In genomic region chr7:37728747-37729146, GRCh38 we compare ENCODE assay signal across 12 cellular contexts.
A peak's percentile ranks its signal among the peaks of the same experiment; 100 is the strongest.
DNase-seq lines count a peak whose midpoint lies in the region; ATAC-seq lines count a peak whose summit lies in the region.
"Had no signal": no experiment of that assay in that cellular context is flagged by ENCODE, and none has a peak within 500 bp of the region (broad histone marks: within the 10 kb centered on the region; RNA-seq: fewer than 3 reads in every experiment).

No MANE protein-coding gene starts in this region.

- ATAC-seq in GM21360 (IDR thresholded peaks at IDR 0.05; ENCODE audit: unreplicated experiment) (peak; percentile 64), HG03039 (IDR thresholded peaks at IDR 0.05; ENCODE audit: unreplicated experiment) (peak; percentile 55)
- ATAC-seq in central memory CD8-positive, alpha-beta T cell (replicated peaks; ENCODE audit: extremely low read depth, poor library complexity, severe bottlenecking), result no peak
- peak; percentile 71 for ATAC-seq in stimulated activated memory B cell treated with anti-CD40 and anti-IgM and Interleukin-4, amounts not matched to agents 10 μg/mL and 1 μg/mL and 100 μg/mL, for 72 hours
- ATAC-seq in activated naive CD8-positive, alpha-beta T cell treated with anti-CD3 and anti-CD28 coated beads, Interleukin-2, amount 50 U/mL, for 24 hours, result no peak

- peak overlapping the region; percentile 50 for H3K27ac Mint-ChIP-seq in central memory CD8-positive, alpha-beta T cell (ENCODE audit: low read depth)
- H3K27ac Mint-ChIP-seq in stimulated activated memory B cell treated with anti-CD40 and anti-IgM and Interleukin-4, amounts not matched to agents 10 μg/mL and 1 μg/mL and 100 μg/mL, for 72 hours, result peak overlapping the region; percentile 11
- H3K27ac Mint-ChIP-seq in activated naive CD8-positive, alpha-beta T cell treated with anti-CD3 and anti-CD28 coated beads, Interleukin-2, amount 50 U/mL, for 24 hours, result no peak overlapping the region
- H3K27ac Mint-ChIP-seq: activated CD4-positive, alpha-beta T cell treated with anti-CD3 and anti-CD28 coated beads, Interleukin-2, amount 10 ng/mL, durations not matched to agents 24 days and 14 days; HFFc6 had no signal

- H3K27me3 Mint-ChIP-seq in central memory CD8-positive, alpha-beta T cell, result peaks cover 11% of the 10 kb centered on the region
- peaks cover 13% of the 10 kb centered on the region for H3K27me3 Mint-ChIP-seq in stimulated activated memory B cell treated with anti-CD40 and anti-IgM and Interleukin-4, amounts not matched to agents 10 μg/mL and 1 μg/mL and 100 μg/mL, for 72 hours
- H3K27me3 Mint-ChIP-seq in activated naive CD8-positive, alpha-beta T cell treated with anti-CD3 and anti-CD28 coated beads, Interleukin-2, amount 50 U/mL, for 24 hours, result peaks cover 7% of the 10 kb centered on the region

- H3K4me1 Mint-ChIP-seq in central memory CD8-positive, alpha-beta T cell, result peaks cover 25% of the 10 kb centered on the region
- H3K4me1 Mint-ChIP-seq in stimulated activated memory B cell treated with anti-CD40 and anti-IgM and Interleukin-4, amounts not matched to agents 10 μg/mL and 1 μg/mL and 100 μg/mL, for 72 hours, result peaks cover 17% of the 10 kb centered on the region
- peaks cover 13% of the 10 kb centered on the region for H3K4me1 Mint-ChIP-seq in activated naive CD8-positive, alpha-beta T cell treated with anti-CD3 and anti-CD28 coated beads, Interleukin-2, amount 50 U/mL, for 24 hours

- no peak for DNase-seq in central memory CD8-positive, alpha-beta T cell (ENCODE audit: low spot score in 2 of 2)
- DNase-seq in NCI-H345 treated with DMSO at 0.1 percent for 48 hours (lab: John Stamatoyannopoulos, UW; ENCODE audit: unreplicated experiment) (no peak), GM19240 (ENCODE audit: insufficient read length, low spot score) (no peak), NCI-H1694 (lab: John Stamatoyannopoulos, UW) (no peak)
- DNase-seq in activated naive CD8-positive, alpha-beta T cell treated with anti-CD3 and anti-CD28 coated beads, Interleukin-2, amount 50 U/mL, for 24 hours, result no peak
- DNase-seq: activated CD4-positive, alpha-beta T cell treated with anti-CD3 and anti-CD28 coated beads, Interleukin-2, amount 10 ng/mL, durations not matched to agents 24 days and 14 days; activated gamma-delta T cell; DMS53; HFFc6 had no signal

- H3K36me3 Mint-ChIP-seq in central memory CD8-positive, alpha-beta T cell (ENCODE audit: insufficient read depth), result peaks cover 2% of the 10 kb centered on the region
- H3K36me3 Mint-ChIP-seq in stimulated activated memory B cell treated with anti-CD40 and anti-IgM and Interleukin-4, amounts not matched to agents 10 μg/mL and 1 μg/mL and 100 μg/mL, for 72 hours, result no peaks in the 10 kb centered on the region
- H3K36me3 Mint-ChIP-seq in activated naive CD8-positive, alpha-beta T cell treated with anti-CD3 and anti-CD28 coated beads, Interleukin-2, amount 50 U/mL, for 24 hours (ENCODE audit: low read depth), result no peaks in the 10 kb centered on the region

- no peak overlapping the region for H3K4me3 Mint-ChIP-seq in central memory CD8-positive, alpha-beta T cell
- H3K4me3 Mint-ChIP-seq in stimulated activated memory B cell treated with anti-CD40 and anti-IgM and Interleukin-4, amounts not matched to agents 10 μg/mL and 1 μg/mL and 100 μg/mL, for 72 hours, result no peak overlapping the region
- H3K4me3 Mint-ChIP-seq in activated naive CD8-positive, alpha-beta T cell treated with anti-CD3 and anti-CD28 coated beads, Interleukin-2, amount 50 U/mL, for 24 hours, result no peak overlapping the region
- H3K4me3 Mint-ChIP-seq: activated CD4-positive, alpha-beta T cell treated with anti-CD3 and anti-CD28 coated beads, Interleukin-2, amount 10 ng/mL, durations not matched to agents 24 days and 14 days; HFFc6 had no signal

- H3K9me3 Mint-ChIP-seq in central memory CD8-positive, alpha-beta T cell, result no peaks in the 10 kb centered on the region
- H3K9me3 Mint-ChIP-seq in stimulated activated memory B cell treated with anti-CD40 and anti-IgM and Interleukin-4, amounts not matched to agents 10 μg/mL and 1 μg/mL and 100 μg/mL, for 72 hours, result no peaks in the 10 kb centered on the region
- H3K9me3 Mint-ChIP-seq in activated naive CD8-positive, alpha-beta T cell treated with anti-CD3 and anti-CD28 coated beads, Interleukin-2, amount 50 U/mL, for 24 hours, result no peaks in the 10 kb centered on the region
- H3K9me3 Mint-ChIP-seq: activated CD4-positive, alpha-beta T cell treated with anti-CD3 and anti-CD28 coated beads, Interleukin-2, amount 10 ng/mL, durations not matched to agents 24 days and 14 days had no signal

Comparison
In these comparisons a context has a peak if more than half of its experiments do, and no peak if none do; other contexts are left out.
1. ATAC-seq: peak in GM21360 (single experiment), HG03039 (single experiment) and stimulated activated memory B cell treated with anti-CD40 and anti-IgM and Interleukin-4, amounts not matched to agents 10 μg/mL and 1 μg/mL and 100 μg/mL, for 72 hours (single experiment); none in central memory CD8-positive, alpha-beta T cell (single experiment) and activated naive CD8-positive, alpha-beta T cell treated with anti-CD3 and anti-CD28 coated beads, Interleukin-2, amount 50 U/mL, for 24 hours (single experiment).